Comparison of ENCODE assay signal across 8 cellular contexts in the genomic region with DNA sequence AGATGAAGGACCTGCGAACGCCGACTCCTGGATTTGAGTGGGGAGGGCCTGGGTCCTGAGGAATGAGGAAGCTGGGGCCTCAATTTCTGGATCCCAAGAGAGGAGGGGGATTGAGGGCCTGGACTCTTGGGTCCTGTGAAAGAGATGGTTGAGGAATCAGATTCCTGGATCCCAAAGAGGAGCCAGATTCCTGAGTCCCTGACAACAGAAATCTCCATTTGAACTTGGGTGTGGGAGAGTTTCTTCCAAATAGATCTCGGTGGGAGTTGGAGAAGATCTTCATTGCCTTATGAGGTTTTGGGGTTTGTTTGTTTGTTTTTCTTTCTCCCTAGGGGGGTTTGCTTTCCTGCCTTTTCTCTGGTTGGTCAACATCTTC. TPM values are rescaled to one million over a fixed set of nuclear protein-coding genes. Genes with fewer than 3 reads are reported as not detected.
DNase-seq lines count a peak whose midpoint lies in the region; ATAC-seq and TF ChIP-seq lines count a peak whose summit lies in the region.

No MANE protein-coding gene starts in this region.

- no peaks in the 10 kb centered on the region for H3K27me3 ChIP-seq in sigmoid colon

- H3K9me3 ChIP-seq in T-helper 17 cell (ENCODE audit: control insufficient read depth, low read length, poor library complexity, severe bottlenecking): no peaks in the 10 kb centered on the region
- no peaks in the 10 kb centered on the region for H3K9me3 ChIP-seq in sigmoid colon

- peak overlapping the region; percentile 98 for H3K4me3 Mint-ChIP-seq in T-helper 17 cell

- TF ChIP-seq CTCF in fibroblast of the aortic adventitia (IDR thresholded peaks at IDR 0.05; ENCODE audit: insufficient read depth, low read length) (no peak), sigmoid colon (IDR thresholded peaks at IDR 0.05) (no peak)

- H3K27ac ChIP-seq in sigmoid colon: peak overlapping the region; percentile 100

- H3K4me3 ChIP-seq in GM08714 (ENCODE audit: low read length) (peak overlapping the region; percentile 91), fibroblast of the aortic adventitia (ENCODE audit: low read depth, low read length) (peak overlapping the region; percentile 66), sigmoid colon (peak overlapping the region; percentile 90 to 98 (median 92))

- peaks cover 55% of the 10 kb centered on the region for H3K4me1 Mint-ChIP-seq in T-helper 17 cell

- H3K27ac Mint-ChIP-seq in T-helper 17 cell: peak overlapping the region; percentile 100

- ATAC-seq in T-helper 17 cell (no peak), GM18861 (IDR thresholded peaks at IDR 0.05; ENCODE audit: unreplicated experiment) (no peak), left colon (no peak)

- peaks cover 0 to 11% (median 5%) of the 10 kb centered on the region in 4 donors for H3K36me3 ChIP-seq in sigmoid colon

- intact Hi-C loops in sigmoid colon (cut with DNase I): loop anchor here (5.0 kb wide), 1 partner anchor 251 kb away; the partner anchor contains the start of gene SDHAF1
- intact Hi-C loops in left colon (cut with DNase I, micrococcal nuclease): no loop called here

- TF ChIP-seq POLR2A in sigmoid colon (IDR thresholded peaks at IDR 0.05): no peak

- WGBS in sigmoid colon, 2 donors: 0 to 21% methylated on average over 4 of the region's 4 CpGs

- no peak for TF ChIP-seq EP300 in sigmoid colon (IDR thresholded peaks at IDR 0.05)

- H3K4me1 ChIP-seq in sigmoid colon: peaks cover 0 to 57% (median 50%) of the 10 kb centered on the region in 4 donors

- H3K27me3 Mint-ChIP-seq in T-helper 17 cell: no peaks in the 10 kb centered on the region

- DNase-seq in T-helper 17 cell (no peak), fibroblast of the aortic adventitia (ENCODE audit: low read depth) (no peak), sigmoid colon (no peak), globus pallidus (ENCODE audit: low spot score) (no peak), NCI-H82 (lab: John Stamatoyannopoulos, UW) (no peak), left colon (no peak)

- peaks cover 4% of the 10 kb centered on the region for H3K36me3 Mint-ChIP-seq in T-helper 17 cell (ENCODE audit: low read depth)

RNA-seq across cellular contexts. Expression of gene PSENEN, which starts 0.6 kb away (rescaled TPM):
- 10 to 100 TPM; 21.2 to 24.9 TPM for total RNA-seq in T-helper 17 cell
- total RNA-seq in fibroblast of the aortic adventitia (ENCODE audit: low replicate concordance): 14.7 and 19.5 TPM in 2 replicates
- total RNA-seq in sigmoid colon: 10 to 100 TPM; 27.8 to 44.9 (median 36.6) TPM
- 10 to 100 TPM; 48.0 to 72.3 (median 59.4) TPM for polyA plus RNA-seq in sigmoid colon
- total RNA-seq in left colon: 10 to 100 TPM; 82.2 to 86.0 TPM

RNA-seq across cellular contexts. Expression of gene U2AF1L4, which starts 0.9 kb away (rescaled TPM):
- total RNA-seq in T-helper 17 cell: 10 to 100 TPM; 48.1 to 68.2 TPM
- total RNA-seq in fibroblast of the aortic adventitia (ENCODE audit: low replicate concordance): 5.8 and 7.1 TPM in 2 replicates
- total RNA-seq in sigmoid colon: 10 to 100 TPM; 16.3 to 53.5 (median 27.9) TPM
- polyA plus RNA-seq in sigmoid colon: 10 to 100 TPM; 12.7 to 23.4 (median 16.0) TPM
- total RNA-seq in left colon: 10 to 100 TPM; 14.5 to 17.3 TPM

RNA-seq across cellular contexts. Expression of gene LIN37, which starts 2.3 kb away (rescaled TPM):
- 10 to 100 TPM; 12.6 to 13.6 TPM for total RNA-seq in T-helper 17 cell
- total RNA-seq in fibroblast of the aortic adventitia (ENCODE audit: low replicate concordance): 5.4 and 15.3 TPM in 2 replicates
- 10 to 100 TPM; 12.5 to 19.1 (median 15.9) TPM for total RNA-seq in sigmoid colon
- 10 to 100 TPM in 2 of 3 donors, 1 to 10 TPM in 1; 8.4 to 13.6 (median 11.3) TPM for polyA plus RNA-seq in sigmoid colon
- 1 to 10 TPM; 5.9 to 6.1 TPM for total RNA-seq in left colon

RNA-seq across cellular contexts. Expression of gene IGFLR1, which starts 3.8 kb away (rescaled TPM):
- total RNA-seq in T-helper 17 cell (10 to 100 TPM; 48.1 to 59.0 TPM), fibroblast of the aortic adventitia (ENCODE audit: low replicate concordance) (1.3 and 1.9 TPM in 2 replicates), sigmoid colon (10 to 100 TPM in 2 of 4 donors, 1 to 10 TPM in 2; 2.5 to 12.2 (median 8.6) TPM), left colon (1 to 10 TPM; 4.1 to 7.7 TPM)
- 10 to 100 TPM in 1 of 3 donors, 1 to 10 TPM in 2; 3.7 to 25.0 (median 9.0) TPM for polyA plus RNA-seq in sigmoid colon

RNA-seq across cellular contexts. Expression of gene HSPB6, which starts 10.8 kb away (rescaled TPM):
- total RNA-seq in T-helper 17 cell (not detected), fibroblast of the aortic adventitia (ENCODE audit: low replicate concordance) (297 and 713 TPM in 2 replicates), sigmoid colon (100 to 1,000 TPM in 3 of 4 donors, 10 to 100 TPM in 1; 59.4 to 275 (median 154) TPM), left colon (10 to 100 TPM in 1 of 2 donors, 1 to 10 TPM in 1; 4.5 to 16.4 TPM)
- 10 to 100 TPM in 2 of 3 donors, 1 to 10 TPM in 1; 4.4 to 36.6 (median 35.9) TPM for polyA plus RNA-seq in sigmoid colon
